8 cellular contexts compared by ENCODE assay signal in genomic region chr4:102430511-102430910, GRCh38.
DNase-seq lines count a peak whose midpoint lies in the region; ATAC-seq and TF ChIP-seq lines count a peak whose summit lies in the region.

No MANE protein-coding gene starts in this region.

- H3K4me2 ChIP-seq in mesenchymal stem cell (ENCODE audit: low read length, poor library complexity, severe bottlenecking): peak overlapping the region; percentile 58

- H3K18ac ChIP-seq in mesenchymal stem cell (ENCODE audit: low read depth in 1 of 2, low read length in 2 of 2): no peak overlapping the region

- H3K14ac ChIP-seq in mesenchymal stem cell (ENCODE audit: low read length in 2 of 2): no peak overlapping the region

- no peak overlapping the region for H2BK15ac ChIP-seq in mesenchymal stem cell (ENCODE audit: low read depth, poor library complexity, severe bottlenecking)

- H3K36me3 ChIP-seq in HUES64 (ENCODE audit: insufficient read depth, low read length) (no peaks in the 10 kb centered on the region), breast epithelium (no peaks in the 10 kb centered on the region), mesenchymal stem cell (ENCODE audit: control insufficient read depth in 1 of 2, insufficient read depth in 2 of 2, low read depth in 1 of 2, low read length in 2 of 2) (no peaks in the 10 kb centered on the region), uterus (no peaks in the 10 kb centered on the region)

- no peak for TF ChIP-seq POLR2A in breast epithelium (IDR thresholded peaks at IDR 0.05)
- TF ChIP-seq POLR2A in uterus (IDR thresholded peaks at IDR 0.05): no peak

- H3K9me3 ChIP-seq in HUES64 (ENCODE audit: insufficient read depth, low read depth, low read length) (no peaks in the 10 kb centered on the region), breast epithelium (no peaks in the 10 kb centered on the region), mesenchymal stem cell (ENCODE audit: control insufficient read depth, low read length) (no peaks in the 10 kb centered on the region), uterus (no peaks in the 10 kb centered on the region)

- H2BK120ac ChIP-seq in mesenchymal stem cell (ENCODE audit: low read depth, low read length): no peak overlapping the region

- H2AFZ ChIP-seq in mesenchymal stem cell (ENCODE audit: low read depth, low read length): no peak overlapping the region

- TF ChIP-seq CTCF in breast epithelium (IDR thresholded peaks at IDR 0.05): no peak
- no peak for TF ChIP-seq CTCF in uterus (IDR thresholded peaks at IDR 0.05)

- H3K27ac ChIP-seq in HUES64 (ENCODE audit: low read depth, low read length) (peak overlapping the region; percentile 69), breast epithelium (peak overlapping the region in 1 of 2 donors; percentile 76), mesenchymal stem cell (ENCODE audit: low read length, poor library complexity, severe bottlenecking) (peak overlapping the region; percentile 43), uterus (peak overlapping the region; percentile 79 to 82)

- no peak overlapping the region for H4K91ac ChIP-seq in mesenchymal stem cell (ENCODE audit: low read length)

- no peak for ATAC-seq in GM18520 (IDR thresholded peaks at IDR 0.05; ENCODE audit: unreplicated experiment)
- no peak for ATAC-seq in GM19463 (IDR thresholded peaks at IDR 0.05; ENCODE audit: unreplicated experiment)

- intact Hi-C loops in breast epithelium (cut with DNase I; ENCODE audit: low total_unique reads) (no loop called here), uterus (cut with DNase I; ENCODE audit: low total_unique reads) (no loop called here)

- H3K79me1 ChIP-seq in mesenchymal stem cell (replicated peaks; ENCODE audit: low read length, poor library complexity, severe bottlenecking): peaks cover 2% of the 10 kb centered on the region

- H3K9ac ChIP-seq in HUES64 (ENCODE audit: low read depth, low read length): peak overlapping the region; percentile 81
- H3K9ac ChIP-seq in mesenchymal stem cell (ENCODE audit: low read length): peak overlapping the region; percentile 92

- no peak overlapping the region for H2AK5ac ChIP-seq in mesenchymal stem cell (ENCODE audit: low read length, severe bottlenecking)

- H3K4me3 ChIP-seq in HUES64 (ENCODE audit: low read length) (peak overlapping the region; percentile 64), breast epithelium (peak overlapping the region; percentile 47 to 73 (median 60)), mesenchymal stem cell (ENCODE audit: insufficient read depth in 1 of 2, low read depth in 1 of 2, low read length in 2 of 2) (peak overlapping the region in 1 of 2 experiments; percentile 82), uterus (peak overlapping the region; percentile 55 to 60)

- DNase-seq in EL: peak; percentile 10
- DNase-seq in breast epithelium (ENCODE audit: low spot score in 2 of 2): no peak
- peak; percentile 62 for DNase-seq in mesenchymal stem cell
- no peak for DNase-seq in uterus
- DNase-seq in NOMO-1 (lab: John Stamatoyannopoulos, UW; ENCODE audit: unreplicated experiment in 2 of 2): no peak

- H3K4ac ChIP-seq in mesenchymal stem cell (ENCODE audit: low read depth in 1 of 2, low read length in 2 of 2): no peak overlapping the region

- H2BK12ac ChIP-seq in mesenchymal stem cell (ENCODE audit: low read length in 2 of 2): no peak overlapping the region

- H3K4me1 ChIP-seq in HUES64 (ENCODE audit: insufficient read depth, low read length): peaks cover 6% of the 10 kb centered on the region; the same call in 1 of the 2 replicates
- no peaks in the 10 kb centered on the region for H3K4me1 ChIP-seq in breast epithelium
- H3K4me1 ChIP-seq in mesenchymal stem cell (ENCODE audit: control insufficient read depth, insufficient read depth, low read depth, low read length): peaks cover 2% of the 10 kb centered on the region
- H3K4me1 ChIP-seq in uterus: peaks cover 0 to 4% of the 10 kb centered on the region in 2 donors

- H2BK5ac ChIP-seq in mesenchymal stem cell (ENCODE audit: low read depth, low read length, poor library complexity, severe bottlenecking): no peak overlapping the region

- WGBS in HUES64: 51% methylated on average over 2 of the region's 2 CpGs
- WGBS in mesenchymal stem cell: 64% methylated on average over 1 of the region's 2 CpGs

- no peaks in the 10 kb centered on the region for H3K27me3 ChIP-seq in HUES64 (ENCODE audit: insufficient read depth, low read length)
- no peaks in the 10 kb centered on the region for H3K27me3 ChIP-seq in breast epithelium
- H3K27me3 ChIP-seq in mesenchymal stem cell (ENCODE audit: control insufficient read depth in 1 of 2, insufficient read depth in 1 of 2, low read length in 2 of 2): no peaks in the 10 kb centered on the region
- no peaks in the 10 kb centered on the region for H3K27me3 ChIP-seq in uterus

- H3K23ac ChIP-seq in mesenchymal stem cell (ENCODE audit: low read length in 2 of 2): no peak overlapping the region

- H4K8ac ChIP-seq in mesenchymal stem cell (ENCODE audit: low read length): no peak overlapping the region

Comparison
In these comparisons a context has a peak if more than half of its experiments do, and no peak if none do; other contexts are left out.
1. DNase-seq: peak in EL (single experiment) and mesenchymal stem cell (single experiment); none in breast epithelium (0 of 2), uterus (0 of 2) and NOMO-1 (0 of 2).